9 cellular contexts compared by ENCODE assay signal in the genomic region with DNA sequence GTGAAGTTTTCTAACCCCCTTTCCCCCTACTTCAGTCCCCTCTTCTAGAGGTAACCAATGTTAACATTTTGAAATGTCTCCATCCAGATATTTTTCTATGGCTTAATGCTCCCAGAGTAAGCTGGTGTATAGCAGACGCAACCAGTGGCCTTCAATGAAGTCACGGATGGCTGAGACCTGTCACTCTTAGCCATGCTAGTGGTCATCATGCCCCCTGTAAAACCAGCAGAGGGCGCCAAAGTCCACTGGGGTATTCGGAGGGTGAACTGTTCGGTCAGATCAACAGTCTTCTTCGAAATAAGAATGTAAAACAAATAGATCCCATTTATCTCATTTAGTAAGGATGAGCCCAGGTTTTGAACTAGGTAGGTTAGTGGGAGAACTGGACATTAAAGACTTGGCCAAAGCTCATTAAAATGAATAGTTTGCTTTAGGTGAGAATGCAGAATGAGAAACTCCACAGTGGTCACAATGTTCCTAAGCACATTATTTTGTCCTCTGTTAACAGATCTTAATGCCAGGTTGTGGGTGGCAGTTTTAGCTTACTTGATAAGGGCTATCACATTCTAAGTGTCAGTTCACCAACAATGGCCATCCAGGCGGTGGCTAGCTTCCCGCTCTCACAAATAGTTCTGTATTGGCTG. TPM values are rescaled to one million over a fixed set of nuclear protein-coding genes. Genes with fewer than 3 reads are reported as not detected.
DNase-seq lines count a peak whose midpoint lies in the region; ATAC-seq and TF ChIP-seq lines count a peak whose summit lies in the region.
"Had no signal": no experiment of that assay in that cellular context is flagged by ENCODE, and none has a peak within 500 bp of the region (broad histone marks: within the 10 kb centered on the region; RNA-seq: fewer than 3 reads in every experiment).

No MANE protein-coding gene starts in this region.

- H3K36me3 ChIP-seq in breast epithelium = no peaks in the 10 kb centered on the region

- H3K9me3 ChIP-seq in breast epithelium = peaks cover 0 to under 1% of the 10 kb centered on the region in 2 donors

- intact Hi-C loops in breast epithelium (cut with DNase I; ENCODE audit: low total_unique reads) = no loop called here

- peak; percentile 27 for DNase-seq in SKM-1 treated with dmso at 0.1 percent for 144 hours (lab: John Stamatoyannopoulos, UW; ENCODE audit: unreplicated experiment)
- DNase-seq in SKM-1 (lab: John Stamatoyannopoulos, UW; ENCODE audit: unreplicated experiment) = no peak
- DNase-seq in HuH-7.5 (ENCODE audit: low spot score) = peak; percentile 47
- peak; percentile 71 for DNase-seq in RPMI8226
- peak in 1 of 2 donors; percentile 58 for DNase-seq in breast epithelium (ENCODE audit: low spot score in 2 of 2)
- peak; percentile 12 for DNase-seq in medulla oblongata (ENCODE audit: extremely low spot score)
- no peak for DNase-seq in amniotic stem cell (lab: John Stamatoyannopoulos, UW)

- peak; percentile 84 for ATAC-seq in GM21717 (IDR thresholded peaks at IDR 0.05; ENCODE audit: unreplicated experiment)

- H3K27me3 ChIP-seq in breast epithelium = no peaks in the 10 kb centered on the region

- H3K4me3 ChIP-seq in breast epithelium = no peak overlapping the region

- no peak overlapping the region for H3K27ac ChIP-seq in breast epithelium
- H3K27ac ChIP-seq: epithelial cell of prostate had no signal

- TF ChIP-seq POLR2A in breast epithelium (IDR thresholded peaks at IDR 0.05) = no peak

- no peaks in the 10 kb centered on the region for H3K4me1 ChIP-seq in breast epithelium

- TF ChIP-seq CTCF in breast epithelium (IDR thresholded peaks at IDR 0.05) = peak in 2 of 3 donors; percentile 38 to 48

RNA-seq across cellular contexts. Expression of gene MMP8, which starts 8.6 kb away (rescaled TPM):
- 1 to 10 TPM in 1 of 3 donors, under 1 TPM in 1, not detected in 1; 0.33 to 2.3 TPM for total RNA-seq in breast epithelium

RNA-seq across cellular contexts. Expression of gene MMP27, which starts 27.8 kb away (rescaled TPM):
- total RNA-seq in breast epithelium = 1 to 10 TPM in 1 of 3 donors, under 1 TPM in 1, not detected in 1; 0.33 to 2.1 TPM

RNA-seq across cellular contexts. Expression of gene MMP10, which starts 47.1 kb away (rescaled TPM):
- under 1 TPM in 1 of 3 donors, not detected in 2; 0.66 TPM for total RNA-seq in breast epithelium

Comparison
In these comparisons a context has a peak if more than half of its experiments do, and no peak if none do; other contexts are left out.
1. DNase-seq: peak in SKM-1 treated with dmso at 0.1 percent for 144 hours (single experiment), HuH-7.5 (single experiment), RPMI8226 (single experiment) and medulla oblongata (single experiment); none in SKM-1 (single experiment) and amniotic stem cell (single experiment).